7 cellular contexts compared by ENCODE assay signal in the genomic region with DNA sequence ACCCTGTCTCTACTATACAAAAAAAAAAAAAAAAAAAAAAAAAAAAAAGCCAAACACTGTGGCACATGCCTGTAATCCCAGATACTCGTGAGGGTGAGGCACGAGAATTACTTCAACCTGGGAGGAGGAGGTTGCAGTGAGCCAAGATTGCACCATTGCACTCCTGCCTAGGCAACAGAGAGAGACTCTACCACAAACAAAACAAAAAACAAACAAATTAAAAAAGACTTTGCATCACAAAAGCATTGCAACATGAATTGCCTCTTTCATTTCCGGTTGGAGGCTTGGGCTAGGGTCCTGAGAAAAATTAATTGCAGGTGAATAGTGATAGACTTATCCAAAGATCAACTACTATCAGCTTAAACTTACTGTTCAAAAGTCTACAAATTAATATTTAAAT.
"Had no signal": no experiment of that assay in that cellular context is flagged by ENCODE, and none has a peak within 500 bp of the region (broad histone marks: within the 10 kb centered on the region; RNA-seq: fewer than 3 reads in every experiment).

No MANE protein-coding gene starts in this region.

- H3K4me1 ChIP-seq: HAP-1 had no signal

- H3K4me3 Mint-ChIP-seq: HFFc6 had no signal

- ATAC-seq: HCT116, K562 had no signal

- H3K9me3 ChIP-seq: HAP-1 had no signal

- H3K4me3 ChIP-seq: HAP-1, K562 had no signal

- DNase-seq: H7, HFFc6, IMR-90, KG1 had no signal

- H3K27ac Mint-ChIP-seq: HFFc6 had no signal

- H3K36me3 ChIP-seq: HAP-1 had no signal

- H3K9me3 Mint-ChIP-seq: HFFc6 had no signal
